26 cellular contexts compared by ENCODE assay signal in genomic region chr12:132147423-132148367, GRCh38. TPM values are rescaled to one million over a fixed set of nuclear protein-coding genes. Genes with fewer than 3 reads are reported as not detected.
A peak's percentile ranks its signal among the peaks of the same experiment; 100 is the strongest.
DNase-seq lines count a peak whose midpoint lies in the region; ATAC-seq and TF ChIP-seq lines count a peak whose summit lies in the region.
"Had no signal": no experiment of that assay in that cellular context is flagged by ENCODE, and none has a peak within 500 bp of the region (broad histone marks: within the 10 kb centered on the region; RNA-seq: fewer than 3 reads in every experiment).

No MANE protein-coding gene starts in this region.

- no peaks in the 10 kb centered on the region for H3K27me3 ChIP-seq in CD4-positive, alpha-beta T cell (ENCODE audit: control insufficient read depth, insufficient read depth, low read length)
- H3K27me3 ChIP-seq: ascending aorta, vagina had no signal

- no peak for ATAC-seq in activated naive CD4-positive, alpha-beta T cell treated with anti-CD3 and anti-CD28 coated beads, Interleukin-2, amount 50 U/mL, for 72 hours
- ATAC-seq in CD4-positive, alpha-beta T cell (ENCODE audit: poor library complexity), result no peak
- ATAC-seq in left colon (no peak), HG03095 (IDR thresholded peaks at IDR 0.05; ENCODE audit: unreplicated experiment) (no peak)
- no peak for ATAC-seq in stimulated activated naive B cell treated with anti-CD40 and anti-IgM and Interleukin-4, amounts not matched to agents 10 μg/mL and 1 μg/mL and 100 μg/mL, for 72 hours (replicated peaks)
- ATAC-seq: effector memory CD8-positive, alpha-beta T cell; mucosa of descending colon; natural killer cell had no signal

- no peaks in the 10 kb centered on the region for H3K9me3 Mint-ChIP-seq in activated naive CD4-positive, alpha-beta T cell treated with anti-CD3 and anti-CD28 coated beads, Interleukin-2, amount 50 U/mL, for 72 hours
- no peaks in the 10 kb centered on the region for H3K9me3 Mint-ChIP-seq in activated naive CD4-positive, alpha-beta T cell treated with anti-CD3 and anti-CD28 coated beads, Interleukin-2, amount 10 ng/mL, durations not matched to agents 7 days and 5 days
- no peaks in the 10 kb centered on the region for H3K9me3 Mint-ChIP-seq in CD4-positive, alpha-beta T cell
- no peaks in the 10 kb centered on the region for H3K9me3 Mint-ChIP-seq in stimulated activated naive B cell treated with anti-CD40 and anti-IgM and Interleukin-4, amounts not matched to agents 10 μg/mL and 1 μg/mL and 100 μg/mL, for 72 hours
- H3K9me3 Mint-ChIP-seq: activated naive CD4-positive, alpha-beta T cell treated with anti-CD3 and anti-CD28 coated beads, Interleukin-2, amount 50 U/mL, for 24 hours; effector memory CD8-positive, alpha-beta T cell; natural killer cell had no signal

- no peak overlapping the region for H3K4me3 Mint-ChIP-seq in activated naive CD4-positive, alpha-beta T cell treated with anti-CD3 and anti-CD28 coated beads, Interleukin-2, amount 10 ng/mL, durations not matched to agents 7 days and 5 days
- H3K4me3 Mint-ChIP-seq in CD4-positive, alpha-beta T cell, result peak overlapping the region; percentile 30
- no peak overlapping the region for H3K4me3 Mint-ChIP-seq in stimulated activated naive B cell treated with anti-CD40 and anti-IgM and Interleukin-4, amounts not matched to agents 10 μg/mL and 1 μg/mL and 100 μg/mL, for 72 hours

- H3K36me3 Mint-ChIP-seq in activated naive CD4-positive, alpha-beta T cell treated with anti-CD3 and anti-CD28 coated beads, Interleukin-2, amount 50 U/mL, for 72 hours, result peaks cover 0 to 5% of the 10 kb centered on the region in 2 donors
- peaks cover 15% of the 10 kb centered on the region for H3K36me3 Mint-ChIP-seq in activated naive CD4-positive, alpha-beta T cell treated with anti-CD3 and anti-CD28 coated beads, Interleukin-2, amount 10 ng/mL, durations not matched to agents 7 days and 5 days
- H3K36me3 Mint-ChIP-seq in CD4-positive, alpha-beta T cell (ENCODE audit: low read depth), result peaks cover 35% of the 10 kb centered on the region
- H3K36me3 Mint-ChIP-seq in stimulated activated naive B cell treated with anti-CD40 and anti-IgM and Interleukin-4, amounts not matched to agents 10 μg/mL and 1 μg/mL and 100 μg/mL, for 72 hours, result peaks cover 11 to 28% of the 10 kb centered on the region in 2 donors
- H3K36me3 Mint-ChIP-seq: natural killer cell had no signal

- no peak for TF ChIP-seq CTCF in CD4-positive, alpha-beta T cell (IDR thresholded peaks at IDR 0.05)

- peak; percentile 2 to 56 for DNase-seq in activated naive CD4-positive, alpha-beta T cell treated with anti-CD3 and anti-CD28 coated beads, Interleukin-2, amount 50 U/mL, for 72 hours (ENCODE audit: low spot score in 2 of 2)
- DNase-seq in activated naive CD4-positive, alpha-beta T cell treated with anti-CD3 and anti-CD28 coated beads, Interleukin-2, amount 10 ng/mL, durations not matched to agents 7 days and 5 days, result no peak
- DNase-seq in CD4-positive, alpha-beta T cell, result no peak
- DNase-seq in left colon (peak; percentile 3 to 17), NCI-H128 (lab: John Stamatoyannopoulos, UW; ENCODE audit: unreplicated experiment) (no peak)
- DNase-seq in stimulated activated naive B cell treated with anti-CD40 and anti-IgM and Interleukin-4, amounts not matched to agents 10 μg/mL and 1 μg/mL and 100 μg/mL, for 72 hours, result no peak
- no peak for DNase-seq in activated CD4-positive, CD25-positive, alpha-beta regulatory T cell treated with anti-CD3 and anti-CD28 coated beads, Interleukin-2, amount 50 U/mL, for 72 hours
- DNase-seq: activated CD4-positive, alpha-beta T cell treated with anti-CD3 and anti-CD28 coated beads, Interleukin-2, amount 50 U/mL, for 48 hours; caudate nucleus; cortex of kidney; DMS 273 treated with DMSO at 0.1 percent for 48 hours; effector memory CD8-positive, alpha-beta T cell; GOT3; natural killer cell; NCI-H146; NCI-H446; NCI-H82; nucleus accumbens; small intestine; stimulated activated naive CD4-positive, alpha-beta T cell treated with Interleukin-2 at 50 U/mL for 16 hours had no signal

- POLR2A ChIA-PET in CD4-positive, alpha-beta T cell (lab: Charles Lee), result no interaction called here

- no peaks in the 10 kb centered on the region for H3K9me3 ChIP-seq in CD4-positive, alpha-beta T cell (ENCODE audit: control insufficient read depth, low read length)
- H3K9me3 ChIP-seq: ascending aorta, mucosa of descending colon, thoracic aorta, vagina had no signal

- no peak overlapping the region for H3K27ac ChIP-seq in CD4-positive, alpha-beta T cell (ENCODE audit: low read depth, low read length)
- H3K27ac ChIP-seq: ascending aorta, thoracic aorta, vagina had no signal

- peaks cover 27% of the 10 kb centered on the region for H3K4me1 Mint-ChIP-seq in activated naive CD4-positive, alpha-beta T cell treated with anti-CD3 and anti-CD28 coated beads, Interleukin-2, amount 10 ng/mL, durations not matched to agents 7 days and 5 days
- peaks cover 25% of the 10 kb centered on the region for H3K4me1 Mint-ChIP-seq in CD4-positive, alpha-beta T cell (ENCODE audit: low read depth)
- H3K4me1 Mint-ChIP-seq in stimulated activated naive B cell treated with anti-CD40 and anti-IgM and Interleukin-4, amounts not matched to agents 10 μg/mL and 1 μg/mL and 100 μg/mL, for 72 hours, result peaks cover 24 to 37% of the 10 kb centered on the region in 2 donors

- CTCF ChIA-PET in activated naive CD4-positive, alpha-beta T cell treated with anti-CD3 and anti-CD28 coated beads, Interleukin-2, amount 10 ng/mL, durations not matched to agents 7 days and 5 days (lab: Charles Lee), result no interaction called here
- CTCF ChIA-PET in CD4-positive, alpha-beta T cell (lab: Charles Lee), result no interaction called here

- H3K27me3 Mint-ChIP-seq in activated naive CD4-positive, alpha-beta T cell treated with anti-CD3 and anti-CD28 coated beads, Interleukin-2, amount 10 ng/mL, durations not matched to agents 7 days and 5 days, result peaks cover 8% of the 10 kb centered on the region
- no peaks in the 10 kb centered on the region for H3K27me3 Mint-ChIP-seq in CD4-positive, alpha-beta T cell
- H3K27me3 Mint-ChIP-seq in stimulated activated naive B cell treated with anti-CD40 and anti-IgM and Interleukin-4, amounts not matched to agents 10 μg/mL and 1 μg/mL and 100 μg/mL, for 72 hours, result peaks cover 0 to 5% of the 10 kb centered on the region in 2 donors
- H3K27me3 Mint-ChIP-seq: activated naive CD4-positive, alpha-beta T cell treated with anti-CD3 and anti-CD28 coated beads, Interleukin-2, amount 50 U/mL, for 24 hours; effector memory CD8-positive, alpha-beta T cell had no signal

- intact Hi-C loops in CD4-positive, alpha-beta T cell (cut with DNase I, micrococcal nuclease), result no loop called here
- intact Hi-C loops in left colon (cut with DNase I, micrococcal nuclease), result no loop called here

- no peak overlapping the region for H3K27ac Mint-ChIP-seq in activated naive CD4-positive, alpha-beta T cell treated with anti-CD3 and anti-CD28 coated beads, Interleukin-2, amount 50 U/mL, for 72 hours
- no peak overlapping the region for H3K27ac Mint-ChIP-seq in activated naive CD4-positive, alpha-beta T cell treated with anti-CD3 and anti-CD28 coated beads, Interleukin-2, amount 10 ng/mL, durations not matched to agents 7 days and 5 days
- H3K27ac Mint-ChIP-seq in CD4-positive, alpha-beta T cell, result no peak overlapping the region
- H3K27ac Mint-ChIP-seq in stimulated activated naive B cell treated with anti-CD40 and anti-IgM and Interleukin-4, amounts not matched to agents 10 μg/mL and 1 μg/mL and 100 μg/mL, for 72 hours, result peak overlapping the region; percentile 42
- H3K27ac Mint-ChIP-seq: activated naive CD4-positive, alpha-beta T cell treated with anti-CD3 and anti-CD28 coated beads, Interleukin-2, amount 50 U/mL, for 24 hours had no signal

RNA-seq across cellular contexts. Expression of gene NOC4L, which starts 3.4 kb away (rescaled TPM):
- 10 to 100 TPM; 21.0 to 29.3 TPM for total RNA-seq in activated naive CD4-positive, alpha-beta T cell treated with anti-CD3 and anti-CD28 coated beads, Interleukin-2, amount 50 U/mL, for 72 hours
- total RNA-seq in CD4-positive, alpha-beta T cell, result 10 to 100 TPM; 21.8 to 22.3 TPM
- 10 to 100 TPM; 13.3 to 19.9 TPM for total RNA-seq in left colon

RNA-seq across cellular contexts. Expression of gene DDX51, which starts 3.6 kb away (rescaled TPM):
- total RNA-seq in activated naive CD4-positive, alpha-beta T cell treated with anti-CD3 and anti-CD28 coated beads, Interleukin-2, amount 50 U/mL, for 72 hours, result 10 to 100 TPM; 22.0 to 34.5 TPM
- total RNA-seq in CD4-positive, alpha-beta T cell, result 10 to 100 TPM; 58.0 to 59.3 TPM
- total RNA-seq in left colon, result 10 to 100 TPM; 15.2 to 16.7 TPM

Comparison
In these comparisons a context has a peak if more than half of its experiments do, and no peak if none do; other contexts are left out.
1. DNase-seq: peak in activated naive CD4-positive, alpha-beta T cell treated with anti-CD3 and anti-CD28 coated beads, Interleukin-2, amount 50 U/mL, for 72 hours (2 of 2) and left colon (2 of 2); none in activated naive CD4-positive, alpha-beta T cell treated with anti-CD3 and anti-CD28 coated beads, Interleukin-2, amount 10 ng/mL, durations not matched to agents 7 days and 5 days (single experiment), CD4-positive, alpha-beta T cell (0 of 10), stimulated activated naive B cell treated with anti-CD40 and anti-IgM and Interleukin-4, amounts not matched to agents 10 μg/mL and 1 μg/mL and 100 μg/mL, for 72 hours (single experiment), activated CD4-positive, CD25-positive, alpha-beta regulatory T cell treated with anti-CD3 and anti-CD28 coated beads, Interleukin-2, amount 50 U/mL, for 72 hours (single experiment) and NCI-H128 (single experiment).